In genomic region chr9:83617299-83617698, GRCh38 we compare ENCODE assay signal across 8 cellular contexts.
"Had no signal": no experiment of that assay in that cellular context is flagged by ENCODE, and none has a peak within 500 bp of the region (broad histone marks: within the 10 kb centered on the region; RNA-seq: fewer than 3 reads in every experiment).

No MANE protein-coding gene starts in this region.

- H3K4me3 ChIP-seq: GM12878 had no signal

- DNase-seq: GDM1, GF-D8 had no signal

- FAIRE-seq: G401.6, GM12878, GM12891, GM12892, GM18507, GM19239 had no signal

- ATAC-seq: GM12878 had no signal
